Comparison of ENCODE assay signal across 28 cellular contexts in the genomic region with DNA sequence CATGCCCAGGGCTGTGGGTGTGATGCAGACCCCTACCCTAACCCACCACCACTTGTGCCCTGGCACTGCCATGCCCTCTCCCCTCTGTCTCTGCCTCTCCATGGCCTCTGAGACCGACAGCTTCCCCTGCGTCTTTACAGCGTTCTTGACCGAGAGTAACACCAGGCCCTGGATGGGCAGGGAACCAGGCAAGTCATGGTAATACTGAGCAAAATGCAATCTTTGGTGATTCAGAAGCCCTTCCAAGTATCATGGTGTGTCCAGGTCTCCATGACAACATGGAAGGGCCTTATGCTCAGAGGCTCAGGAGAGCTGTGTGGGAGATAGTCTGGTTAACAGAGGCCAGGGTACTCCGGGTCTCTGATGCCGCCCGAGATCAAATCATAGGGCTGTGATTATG.
DNase-seq lines count a peak whose midpoint lies in the region; ATAC-seq, FAIRE-seq and TF ChIP-seq lines count a peak whose summit lies in the region.
"Had no signal": no experiment of that assay in that cellular context is flagged by ENCODE, and none has a peak within 500 bp of the region (broad histone marks: within the 10 kb centered on the region; RNA-seq: fewer than 3 reads in every experiment).

No MANE protein-coding gene starts in this region.

- H3K27me3 ChIP-seq in astrocyte (ENCODE audit: insufficient read depth, low read length) (no peaks in the 10 kb centered on the region), heart left ventricle (no peaks in the 10 kb centered on the region), osteoblast (ENCODE audit: insufficient read depth, low read length) (no peaks in the 10 kb centered on the region), brain microvascular endothelial cell (replicated peaks) (no peaks in the 10 kb centered on the region)
- H3K27me3 ChIP-seq: BE2C, dorsolateral prefrontal cortex, Peyer's patch, SJSA1, upper lobe of left lung had no signal

- H3K36me3 ChIP-seq in astrocyte (ENCODE audit: insufficient read depth, low read length) (no peaks in the 10 kb centered on the region), heart left ventricle (no peaks in the 10 kb centered on the region), osteoblast (ENCODE audit: insufficient read depth, low read length) (no peaks in the 10 kb centered on the region), brain microvascular endothelial cell (replicated peaks) (no peaks in the 10 kb centered on the region)
- H3K36me3 ChIP-seq: BE2C, Peyer's patch, SJSA1 had no signal

- H3K79me2 ChIP-seq in astrocyte (ENCODE audit: insufficient read depth, low read length), result no peaks in the 10 kb centered on the region
- no peaks in the 10 kb centered on the region for H3K79me2 ChIP-seq in osteoblast (ENCODE audit: insufficient read depth, low read length)

- H3K27ac Mint-ChIP-seq in astrocyte (ENCODE audit: unreplicated experiment), result no peak overlapping the region
- H3K27ac Mint-ChIP-seq: activated CD8-positive, alpha-beta T cell treated with anti-CD3 and anti-CD28 coated beads, Interleukin-2, amount 10 ng/mL, durations not matched to agents 7 days and 5 days; nephron progenitor cell; T-cell had no signal

- H3K4me2 ChIP-seq in astrocyte (ENCODE audit: low read length), result no peak overlapping the region
- no peak overlapping the region for H3K4me2 ChIP-seq in osteoblast (ENCODE audit: insufficient read depth, low read length)
- H3K4me2 ChIP-seq: A549 had no signal

- H3K36me3 Mint-ChIP-seq in astrocyte (ENCODE audit: low read depth, unreplicated experiment), result peaks cover 3% of the 10 kb centered on the region
- H3K36me3 Mint-ChIP-seq: T-cell had no signal

- H3K9me3 ChIP-seq in astrocyte (ENCODE audit: insufficient read depth, low read depth, low read length) (no peaks in the 10 kb centered on the region), heart left ventricle (no peaks in the 10 kb centered on the region), osteoblast (ENCODE audit: low read depth, low read length) (no peaks in the 10 kb centered on the region)
- H3K9me3 ChIP-seq: A549, BE2C, Peyer's patch, SJSA1, upper lobe of left lung had no signal

- peaks cover 3% of the 10 kb centered on the region for H3K9me3 Mint-ChIP-seq in astrocyte (ENCODE audit: unreplicated experiment)
- H3K9me3 Mint-ChIP-seq: nephron progenitor cell, T-cell had no signal

- H3K27ac ChIP-seq in astrocyte (ENCODE audit: low read depth, low read length) (no peak overlapping the region), heart left ventricle (peak overlapping the region in 1 of 12 donors; percentile 43), osteoblast (ENCODE audit: low read depth, low read length) (no peak overlapping the region), brain microvascular endothelial cell (no peak overlapping the region)
- H3K27ac ChIP-seq: A549, Peyer's patch, SJSA1, upper lobe of left lung had no signal

- DNase-seq in AG08396 (ENCODE audit: low spot score), result peak; percentile 40
- peak; percentile 36 for DNase-seq in astrocyte (ENCODE audit: low read depth)
- peak in 1 of 5 donors; percentile 57 for DNase-seq in heart left ventricle
- DNase-seq in osteoblast (ENCODE audit: insufficient read length, low spot score, missing footprints), result peak; percentile 89
- no peak for DNase-seq in brain microvascular endothelial cell
- DNase-seq in kidney glomerular epithelial cell (lab: John Stamatoyannopoulos, UW), result no peak
- DNase-seq in KBM-7, result no peak
- DNase-seq: activated CD4-positive, alpha-beta T cell treated with anti-CD3 and anti-CD28 coated beads for 1 hour; activated CD8-positive, alpha-beta T cell treated with anti-CD3 and anti-CD28 coated beads, Interleukin-2, amount 10 ng/mL, durations not matched to agents 7 days and 5 days; activated naive CD4-positive, alpha-beta T cell; activated T-cell treated with anti-CD3 and anti-CD28 coated beads, Interleukin-2, amount 50 U/mL, for 1 hour; BE2C; central memory CD4-positive, alpha-beta T cell; DND-41; dorsolateral prefrontal cortex; NCI-H146; NCI-H2171; NCI-H69; nephron progenitor cell; Peyer's patch; T-cell; upper lobe of left lung had no signal

- H3K9ac ChIP-seq in astrocyte (ENCODE audit: low read length), result no peak overlapping the region

- no peaks in the 10 kb centered on the region for H3K4me1 Mint-ChIP-seq in astrocyte (ENCODE audit: low read depth, unreplicated experiment)
- H3K4me1 Mint-ChIP-seq: T-cell had no signal

- no peak for TF ChIP-seq POLR2A in heart left ventricle (IDR thresholded peaks at IDR 0.05)

- WGBS in heart left ventricle, 4 donors, result 82 to 92% (median 88%) methylated on average over 5 to 7 of the region's 7 CpGs

- ATAC-seq in heart left ventricle, result peak; percentile 4 to 38 (median 10)
- no peak for ATAC-seq in GM19463 (IDR thresholded peaks at IDR 0.05; ENCODE audit: unreplicated experiment)
- ATAC-seq: activated CD8-positive, alpha-beta T cell treated with anti-CD3 and anti-CD28 coated beads, Interleukin-2, amount 10 ng/mL, durations not matched to agents 7 days and 5 days; left lobe of liver; T-cell had no signal

- peaks cover 66% of the 10 kb centered on the region for H3K27me3 Mint-ChIP-seq in astrocyte (ENCODE audit: low read depth, unreplicated experiment)
- H3K27me3 Mint-ChIP-seq: T-cell had no signal

- H2AFZ ChIP-seq in astrocyte (ENCODE audit: low read depth, low read length) (no peak overlapping the region), osteoblast (ENCODE audit: low read length) (no peak overlapping the region)

- in situ Hi-C loops in brain microvascular endothelial cell (cut with HindIII; ENCODE audit: low pct_ligation_motif_present, low sequenced_read_pairs), result no loop called here
- in situ Hi-C loops in KBM-7 (cut with MboI; ENCODE audit: low pct_unique_long_range_greater_than_20kb, low sequenced_read_pairs), result no loop called here

- TF ChIP-seq CTCF in astrocyte (IDR thresholded peaks at IDR 0.05; ENCODE audit: insufficient read depth, low read depth, low read length) (no peak), heart left ventricle (IDR thresholded peaks at IDR 0.05) (no peak), osteoblast (IDR thresholded peaks at IDR 0.05; ENCODE audit: extremely low read depth, low read depth, low read length) (no peak), brain microvascular endothelial cell (IDR thresholded peaks at IDR 0.05; ENCODE audit: low read depth, low read length, missing control alignments) (no peak)

- H4K20me1 ChIP-seq in astrocyte (ENCODE audit: insufficient read depth, low read length) (peaks cover 6% of the 10 kb centered on the region), osteoblast (ENCODE audit: insufficient read depth, low read length) (peaks cover 6% of the 10 kb centered on the region)

- no peak overlapping the region for H3K4me3 Mint-ChIP-seq in astrocyte (ENCODE audit: unreplicated experiment)
- H3K4me3 Mint-ChIP-seq: activated CD8-positive, alpha-beta T cell treated with anti-CD3 and anti-CD28 coated beads, Interleukin-2, amount 10 ng/mL, durations not matched to agents 7 days and 5 days; nephron progenitor cell; T-cell had no signal

- intact Hi-C loops in heart left ventricle (cut with DNase I), result loop anchor here in 1 of 10 donors (10.0 kb wide), 1 partner anchor 56 kb away; no protein-coding TSS in a partner anchor

- no peak for FAIRE-seq in astrocyte (lab: Jason Lieb, UNC)
- FAIRE-seq: A549, endothelial cell of umbilical vein, H1 had no signal

- H3K4me1 ChIP-seq in astrocyte (ENCODE audit: insufficient read depth, low read length) (peaks cover 11% of the 10 kb centered on the region), heart left ventricle (peaks cover 0 to 42% (median 6%) of the 10 kb centered on the region in 12 donors), osteoblast (ENCODE audit: insufficient read depth, low read length) (peaks cover 15% of the 10 kb centered on the region)
- H3K4me1 ChIP-seq: A549, BE2C had no signal

- no peak overlapping the region for H3K4me3 ChIP-seq in astrocyte (ENCODE audit: insufficient read depth, low read depth, low read length)
- H3K4me3 ChIP-seq in heart left ventricle, result no peak overlapping the region
- H3K4me3 ChIP-seq in osteoblast (ENCODE audit: insufficient read depth, low read length), result no peak overlapping the region
- H3K4me3 ChIP-seq in brain microvascular endothelial cell (ENCODE audit: low read depth, low read length), result no peak overlapping the region
- H3K4me3 ChIP-seq: A549, dorsolateral prefrontal cortex, Peyer's patch, SJSA1, upper lobe of left lung had no signal

Comparison
In these comparisons a context has a peak if more than half of its experiments do, and no peak if none do; other contexts are left out.
1. DNase-seq: peak in AG08396 (single experiment), astrocyte (single experiment) and osteoblast (single experiment); none in brain microvascular endothelial cell (single experiment), kidney glomerular epithelial cell (single experiment) and KBM-7 (single experiment).